Comparison of ENCODE assay signal across 3 cellular contexts in the genomic region with DNA sequence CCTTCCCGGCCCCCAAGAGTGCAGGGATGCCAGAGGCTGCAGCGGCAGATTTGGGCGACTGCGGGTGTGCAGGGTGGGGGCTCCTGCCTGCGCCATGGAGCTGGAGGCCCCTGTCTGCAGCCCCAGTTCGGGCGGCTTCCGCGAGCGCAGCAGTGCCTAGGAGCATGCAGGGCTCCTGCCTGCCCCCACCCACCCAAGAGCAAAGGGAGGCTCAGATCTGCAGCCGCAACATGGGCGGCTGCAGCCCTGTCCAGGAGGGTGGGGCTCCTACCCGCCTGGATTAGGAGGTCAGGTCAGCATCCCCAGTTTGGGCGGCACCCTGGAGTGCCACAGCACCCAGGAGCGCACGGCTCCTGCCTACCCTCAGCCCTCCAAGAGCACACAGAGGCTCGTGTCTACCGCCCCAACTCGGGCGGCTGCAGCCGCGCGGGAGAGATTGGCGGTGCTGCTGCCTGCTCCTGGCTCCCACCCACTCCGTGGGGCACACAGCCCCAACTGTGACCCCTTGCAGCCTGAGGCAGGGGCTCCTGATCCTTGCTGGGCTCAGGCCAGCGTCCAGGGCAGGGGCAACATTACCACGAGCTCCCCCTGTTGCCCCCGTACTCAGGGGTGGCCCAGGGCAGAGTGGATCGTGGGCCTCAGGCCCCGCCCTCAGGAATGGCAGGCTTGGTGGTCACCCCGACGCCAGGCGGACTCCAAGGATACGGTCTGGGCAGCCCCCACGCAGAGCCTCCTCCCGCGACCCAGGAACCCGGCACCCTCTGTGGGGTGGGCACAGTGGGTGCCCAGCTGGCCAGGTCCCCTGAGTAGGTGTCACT.
TF ChIP-seq lines count a peak whose summit lies in the region.

No MANE protein-coding gene starts in this region.

TF ChIP-seq in GM23338, 12 proteins besides CTCF, POLR2A, EP300 and RAD21 (continues in another document):
- no peak for TF ChIP-seq JUNB (IDR thresholded peaks at IDR 0.05; ENCODE audit: unreplicated experiment)
- TF ChIP-seq EZH2phosphoT487 (IDR thresholded peaks at IDR 0.05; ENCODE audit: unreplicated experiment): no peak
- TF ChIP-seq, protein P1, sequence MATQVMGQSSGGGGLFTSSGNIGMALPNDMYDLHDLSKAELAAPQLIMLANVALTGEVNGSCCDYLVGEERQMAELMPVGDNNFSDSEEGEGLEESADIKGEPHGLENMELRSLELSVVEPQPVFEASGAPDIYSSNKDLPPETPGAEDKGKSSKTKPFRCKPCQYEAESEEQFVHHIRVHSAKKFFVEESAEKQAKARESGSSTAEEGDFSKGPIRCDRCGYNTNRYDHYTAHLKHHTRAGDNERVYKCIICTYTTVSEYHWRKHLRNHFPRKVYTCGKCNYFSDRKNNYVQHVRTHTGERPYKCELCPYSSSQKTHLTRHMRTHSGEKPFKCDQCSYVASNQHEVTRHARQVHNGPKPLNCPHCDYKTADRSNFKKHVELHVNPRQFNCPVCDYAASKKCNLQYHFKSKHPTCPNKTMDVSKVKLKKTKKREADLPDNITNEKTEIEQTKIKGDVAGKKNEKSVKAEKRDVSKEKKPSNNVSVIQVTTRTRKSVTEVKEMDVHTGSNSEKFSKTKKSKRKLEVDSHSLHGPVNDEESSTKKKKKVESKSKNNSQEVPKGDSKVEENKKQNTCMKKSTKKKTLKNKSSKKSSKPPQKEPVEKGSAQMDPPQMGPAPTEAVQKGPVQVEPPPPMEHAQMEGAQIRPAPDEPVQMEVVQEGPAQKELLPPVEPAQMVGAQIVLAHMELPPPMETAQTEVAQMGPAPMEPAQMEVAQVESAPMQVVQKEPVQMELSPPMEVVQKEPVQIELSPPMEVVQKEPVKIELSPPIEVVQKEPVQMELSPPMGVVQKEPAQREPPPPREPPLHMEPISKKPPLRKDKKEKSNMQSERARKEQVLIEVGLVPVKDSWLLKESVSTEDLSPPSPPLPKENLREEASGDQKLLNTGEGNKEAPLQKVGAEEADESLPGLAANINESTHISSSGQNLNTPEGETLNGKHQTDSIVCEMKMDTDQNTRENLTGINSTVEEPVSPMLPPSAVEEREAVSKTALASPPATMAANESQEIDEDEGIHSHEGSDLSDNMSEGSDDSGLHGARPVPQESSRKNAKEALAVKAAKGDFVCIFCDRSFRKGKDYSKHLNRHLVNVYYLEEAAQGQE (IDR thresholded peaks at IDR 0.05; ENCODE audit: unreplicated experiment): no peak
- no peak for TF ChIP-seq EZH2 (IDR thresholded peaks at IDR 0.05; ENCODE audit: low read depth, unreplicated experiment)
- TF ChIP-seq NANOG (IDR thresholded peaks at IDR 0.05; ENCODE audit: borderline replicate concordance): no peak

TF ChIP-seq in K562, 482 proteins besides CTCF, POLR2A, EP300 and RAD21:
- TF ChIP-seq CREBBP (IDR thresholded peaks at IDR 0.05; ENCODE audit: low read depth, low read length): no peak
- TF ChIP-seq HNRNPH1 (optimal IDR thresholded peaks at IDR 0.05; ENCODE audit: low read depth, low read length): no peak
- no peak for TF ChIP-seq HDAC2 (IDR thresholded peaks at IDR 0.05)
- no peak for TF ChIP-seq TAF7 (tag; IDR thresholded peaks at IDR 0.05)
- TF ChIP-seq PCBP1 (IDR thresholded peaks at IDR 0.05; ENCODE audit: low read depth, low read length, poor library complexity, severe bottlenecking): peak; percentile 11
- TF ChIP-seq TRIM28 (IDR thresholded peaks at IDR 0.05): no peak
- TF ChIP-seq CBFB (CRISPR knock-in tag; IDR thresholded peaks at IDR 0.05): no peak
- no peak for TF ChIP-seq PHF8 (IDR thresholded peaks at IDR 0.05; ENCODE audit: borderline replicate concordance, low read length)

TF ChIP-seq in HepG2, 621 proteins besides CTCF, POLR2A, EP300 and RAD21:
- TF ChIP-seq HNRNPLL (IDR thresholded peaks at IDR 0.05; ENCODE audit: low read depth, low read length, poor library complexity, severe bottlenecking): peak; percentile 10
- no peak for TF ChIP-seq ZNF737 (CRISPR knock-in tag; IDR thresholded peaks at IDR 0.05; ENCODE audit: borderline replicate concordance)
- TF ChIP-seq ZNF260 (CRISPR knock-in tag; IDR thresholded peaks at IDR 0.05; ENCODE audit: borderline replicate concordance, low read depth): no peak
- TF ChIP-seq, protein P2, sequence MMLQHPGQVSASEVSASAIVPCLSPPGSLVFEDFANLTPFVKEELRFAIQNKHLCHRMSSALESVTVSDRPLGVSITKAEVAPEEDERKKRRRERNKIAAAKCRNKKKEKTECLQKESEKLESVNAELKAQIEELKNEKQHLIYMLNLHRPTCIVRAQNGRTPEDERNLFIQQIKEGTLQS (CRISPR knock-in tag; IDR thresholded peaks at IDR 0.05): no peak
- TF ChIP-seq SYNCRIP (IDR thresholded peaks at IDR 0.05; ENCODE audit: insufficient read depth, low read depth, low read length): no peak
- no peak for TF ChIP-seq ZNF614 (CRISPR knock-in tag; IDR thresholded peaks at IDR 0.05; ENCODE audit: borderline replicate concordance)
- TF ChIP-seq, protein P3, sequence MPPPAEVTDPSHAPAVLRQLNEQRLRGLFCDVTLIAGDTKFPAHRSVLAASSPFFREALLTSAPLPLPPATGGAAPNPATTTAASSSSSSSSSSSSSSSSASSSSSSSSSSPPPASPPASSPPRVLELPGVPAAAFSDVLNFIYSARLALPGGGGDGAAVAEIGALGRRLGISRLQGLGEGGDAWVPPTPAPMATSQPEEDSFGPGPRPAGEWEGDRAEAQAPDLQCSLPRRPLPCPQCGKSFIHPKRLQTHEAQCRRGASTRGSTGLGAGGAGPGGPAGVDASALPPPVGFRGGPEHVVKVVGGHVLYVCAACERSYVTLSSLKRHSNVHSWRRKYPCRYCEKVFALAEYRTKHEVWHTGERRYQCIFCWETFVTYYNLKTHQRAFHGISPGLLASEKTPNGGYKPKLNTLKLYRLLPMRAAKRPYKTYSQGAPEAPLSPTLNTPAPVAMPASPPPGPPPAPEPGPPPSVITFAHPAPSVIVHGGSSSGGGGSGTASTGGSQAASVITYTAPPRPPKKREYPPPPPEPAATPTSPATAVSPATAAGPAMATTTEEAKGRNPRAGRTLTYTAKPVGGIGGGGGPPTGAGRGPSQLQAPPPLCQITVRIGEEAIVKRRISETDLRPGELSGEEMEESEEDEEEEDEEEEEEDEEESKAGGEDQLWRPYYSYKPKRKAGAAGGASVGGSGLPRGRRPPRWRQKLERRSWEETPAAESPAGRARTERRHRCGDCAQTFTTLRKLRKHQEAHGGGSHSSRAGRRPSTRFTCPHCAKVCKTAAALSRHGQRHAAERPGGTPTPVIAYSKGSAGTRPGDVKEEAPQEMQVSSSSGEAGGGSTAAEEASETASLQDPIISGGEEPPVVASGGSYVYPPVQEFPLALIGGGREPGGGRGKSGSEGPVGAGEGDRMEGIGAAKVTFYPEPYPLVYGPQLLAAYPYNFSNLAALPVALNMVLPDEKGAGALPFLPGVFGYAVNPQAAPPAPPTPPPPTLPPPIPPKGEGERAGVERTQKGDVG (CRISPR knock-in tag; IDR thresholded peaks at IDR 0.05; ENCODE audit: borderline replicate concordance): no peak
- peak; percentile 30; the same call in 1 of the 2 replicates for TF ChIP-seq NRL (CRISPR knock-in tag; IDR thresholded peaks at IDR 0.05; ENCODE audit: borderline replicate concordance)
- no peak for TF ChIP-seq ZNF713 (CRISPR knock-in tag; IDR thresholded peaks at IDR 0.05)
- TF ChIP-seq, protein P4, sequence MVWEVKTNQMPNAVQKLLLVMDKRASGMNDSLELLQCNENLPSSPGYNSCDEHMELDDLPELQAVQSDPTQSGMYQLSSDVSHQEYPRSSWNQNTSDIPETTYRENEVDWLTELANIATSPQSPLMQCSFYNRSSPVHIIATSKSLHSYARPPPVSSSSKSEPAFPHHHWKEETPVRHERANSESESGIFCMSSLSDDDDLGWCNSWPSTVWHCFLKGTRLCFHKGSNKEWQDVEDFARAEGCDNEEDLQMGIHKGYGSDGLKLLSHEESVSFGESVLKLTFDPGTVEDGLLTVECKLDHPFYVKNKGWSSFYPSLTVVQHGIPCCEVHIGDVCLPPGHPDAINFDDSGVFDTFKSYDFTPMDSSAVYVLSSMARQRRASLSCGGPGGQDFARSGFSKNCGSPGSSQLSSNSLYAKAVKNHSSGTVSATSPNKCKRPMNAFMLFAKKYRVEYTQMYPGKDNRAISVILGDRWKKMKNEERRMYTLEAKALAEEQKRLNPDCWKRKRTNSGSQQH (CRISPR knock-in tag; IDR thresholded peaks at IDR 0.05; ENCODE audit: low read depth): no peak
- no peak for TF ChIP-seq ZFP36 (IDR thresholded peaks at IDR 0.05; ENCODE audit: borderline replicate concordance, low read depth, low read length, partially characterized antibody)
- TF ChIP-seq ZBTB38 (CRISPR knock-in tag; IDR thresholded peaks at IDR 0.05): peak; percentile 14; the same call in 1 of the 2 replicates
- no peak for TF ChIP-seq ZNF720 (CRISPR knock-in tag; IDR thresholded peaks at IDR 0.05)
- TF ChIP-seq, protein P5, sequence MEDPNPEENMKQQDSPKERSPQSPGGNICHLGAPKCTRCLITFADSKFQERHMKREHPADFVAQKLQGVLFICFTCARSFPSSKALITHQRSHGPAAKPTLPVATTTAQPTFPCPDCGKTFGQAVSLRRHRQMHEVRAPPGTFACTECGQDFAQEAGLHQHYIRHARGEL (CRISPR knock-in tag; IDR thresholded peaks at IDR 0.05): no peak
- 0 out of 2 replicates have a peak, but pooled peaks have one; percentile 12 for TF ChIP-seq HNRNPL (IDR thresholded peaks at IDR 0.05; ENCODE audit: low read depth, low read length)
- no peak for TF ChIP-seq ZNF703 (CRISPR knock-in tag; IDR thresholded peaks at IDR 0.05; ENCODE audit: borderline replicate concordance)
- TF ChIP-seq AGO1 (IDR thresholded peaks at IDR 0.05; ENCODE audit: low read depth, low read length, poor library complexity, severe bottlenecking): peak; percentile 37
- no peak for TF ChIP-seq ZNF83 (CRISPR knock-in tag; IDR thresholded peaks at IDR 0.05; ENCODE audit: borderline replicate concordance)
TF ChIP-seq in HepG2: peak in this region for 5.
